Comparison of ENCODE assay signal across 19 cellular contexts in genomic region chr5:17146280-17146841, GRCh38.
"Had no signal": no experiment of that assay in that cellular context is flagged by ENCODE, and none has a peak within 500 bp of the region (broad histone marks: within the 10 kb centered on the region; RNA-seq: fewer than 3 reads in every experiment).

No MANE protein-coding gene starts in this region.

- DNase-seq: activated CD4-positive, alpha-beta T cell treated with anti-CD3 and anti-CD28 coated beads for 48 hours; activated CD8-positive, alpha-beta memory T cell treated with anti-CD3 and anti-CD28 coated beads, Interleukin-2, amount 50 U/mL, for 4 hours; activated CD8-positive, alpha-beta T cell treated with anti-CD3 and anti-CD28 coated beads, Interleukin-2, amount 10 ng/mL, durations not matched to agents 7 days and 5 days; activated gamma-delta T cell; activated T-cell treated with anti-CD3 and anti-CD28 coated beads, Interleukin-2, amount 50 U/mL, for 48 hours; amniotic stem cell; body of pancreas; caudate nucleus; left ventricle myocardium superior; mesendoderm; occipital lobe; psoas muscle; right lobe of liver; stimulated activated CD4-positive, alpha-beta T cell treated with anti-CD3 and anti-CD28 coated beads, Interleukin-1b, Interleukin-23, amount 100 ng/mL, for 48 hours; stimulated activated naive CD8-positive, alpha-beta T cell treated with anti-CD3 and anti-CD28 coated beads, Interleukin-15, amount 100 ng/mL, for 72 hours; T-helper 2 cell had no signal

- H3K4me1 ChIP-seq: body of pancreas, psoas muscle, right lobe of liver had no signal

- H3K27me3 Mint-ChIP-seq: natural killer cell treated with Interleukin-12 subunit alpha and Interleukin-12 subunit beta and Interleukin-15 and Interleukin-18, amount 100 ng/mL, for 72 hours; stimulated activated naive CD8-positive, alpha-beta T cell treated with anti-CD3 and anti-CD28 coated beads, Interleukin-15, amount 100 ng/mL, for 72 hours; type B pancreatic cell had no signal

- H3K27me3 ChIP-seq: body of pancreas, right lobe of liver had no signal

- H3K36me3 ChIP-seq: right lobe of liver had no signal

- H3K4me3 Mint-ChIP-seq: activated CD8-positive, alpha-beta T cell treated with anti-CD3 and anti-CD28 coated beads, Interleukin-2, amount 10 ng/mL, durations not matched to agents 7 days and 5 days; activated naive CD8-positive, alpha-beta T cell; natural killer cell treated with Interleukin-12 subunit alpha and Interleukin-12 subunit beta and Interleukin-15 and Interleukin-18, amount 100 ng/mL, for 72 hours; stimulated activated naive CD8-positive, alpha-beta T cell treated with anti-CD3 and anti-CD28 coated beads, Interleukin-15, amount 100 ng/mL, for 72 hours; type B pancreatic cell had no signal

- H3K36me3 Mint-ChIP-seq: activated naive CD8-positive, alpha-beta T cell; natural killer cell treated with Interleukin-12 subunit alpha and Interleukin-12 subunit beta and Interleukin-15 and Interleukin-18, amount 100 ng/mL, for 72 hours; type B pancreatic cell had no signal

- H3K4me3 ChIP-seq: body of pancreas, psoas muscle, right lobe of liver had no signal

- H3K27ac Mint-ChIP-seq: activated CD8-positive, alpha-beta T cell treated with anti-CD3 and anti-CD28 coated beads, Interleukin-2, amount 10 ng/mL, durations not matched to agents 7 days and 5 days; activated naive CD8-positive, alpha-beta T cell; natural killer cell treated with Interleukin-12 subunit alpha and Interleukin-12 subunit beta and Interleukin-15 and Interleukin-18, amount 100 ng/mL, for 72 hours; stimulated activated naive CD8-positive, alpha-beta T cell treated with anti-CD3 and anti-CD28 coated beads, Interleukin-15, amount 100 ng/mL, for 72 hours; type B pancreatic cell had no signal

- H3K9me3 Mint-ChIP-seq: natural killer cell treated with Interleukin-12 subunit alpha and Interleukin-12 subunit beta and Interleukin-15 and Interleukin-18, amount 100 ng/mL, for 72 hours; stimulated activated naive CD8-positive, alpha-beta T cell treated with anti-CD3 and anti-CD28 coated beads, Interleukin-15, amount 100 ng/mL, for 72 hours; type B pancreatic cell had no signal

- H3K27ac ChIP-seq: body of pancreas, psoas muscle, right lobe of liver had no signal

- H3K4me1 Mint-ChIP-seq: stimulated activated naive CD8-positive, alpha-beta T cell treated with anti-CD3 and anti-CD28 coated beads, Interleukin-15, amount 100 ng/mL, for 72 hours had no signal

- H3K9me3 ChIP-seq: body of pancreas, psoas muscle, right lobe of liver had no signal
